12 cellular contexts compared by ENCODE assay signal in the genomic region with DNA sequence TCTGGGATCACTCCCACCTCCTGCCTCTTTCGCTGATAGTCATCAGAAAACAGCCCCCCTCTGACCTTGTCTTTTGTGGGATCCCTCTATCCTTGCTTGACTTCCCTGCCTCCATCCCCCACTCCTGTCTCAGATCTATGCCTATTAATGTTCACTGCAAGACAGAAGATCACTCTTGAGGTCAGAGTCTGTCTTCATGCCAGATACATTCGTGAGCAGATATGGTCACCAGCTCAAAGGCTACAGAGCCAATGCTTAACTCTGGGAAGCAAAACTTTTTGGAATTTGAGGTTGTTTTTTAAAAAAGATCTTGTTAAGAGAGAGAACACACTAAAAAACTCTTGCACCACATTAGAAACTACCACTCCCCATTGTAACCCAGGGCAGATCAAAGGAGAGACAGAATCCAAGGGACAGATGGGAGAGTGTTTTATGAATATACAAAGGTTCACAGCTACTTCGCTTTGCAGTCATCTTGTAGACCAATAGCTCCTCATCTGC. TPM values are rescaled to one million over a fixed set of nuclear protein-coding genes. Genes with fewer than 3 reads are reported as not detected.
DNase-seq lines count a peak whose midpoint lies in the region; ATAC-seq, FAIRE-seq and TF ChIP-seq lines count a peak whose summit lies in the region.
"Had no signal": no experiment of that assay in that cellular context is flagged by ENCODE, and none has a peak within 500 bp of the region (broad histone marks: within the 10 kb centered on the region; RNA-seq: fewer than 3 reads in every experiment).

No MANE protein-coding gene starts in this region.

- CTCF ChIA-PET in Caco-2 (lab: Charles Lee): interaction anchor here (1.0 kb wide), 1 partner anchor 42 kb away, joined by 3 read pairs; no protein-coding TSS in a partner anchor
- CTCF ChIA-PET in HEK293T (lab: Yijun Ruan, JAX): interaction anchor here (1.0 kb wide), 1 partner anchor 43 kb away, joined by 3 read pairs; no protein-coding TSS in a partner anchor

- intact Hi-C loops in Caco-2 (cut with micrococcal nuclease; ENCODE audit: unreplicated experiment): loop anchor here (5.0 kb wide), 1 partner anchor 41 kb away; no protein-coding TSS in a partner anchor
- intact Hi-C loops in heart right ventricle (cut with DNase I): loop anchor here in 1 of 10 donors (5.0 kb wide), 1 partner anchor 36 kb away; no protein-coding TSS in a partner anchor
- intact Hi-C loops in sigmoid colon (cut with DNase I): no loop called here

- H3K4me1 Mint-ChIP-seq in Caco-2 (ENCODE audit: low read depth, unreplicated experiment) (peaks cover 20% of the 10 kb centered on the region), astrocyte (ENCODE audit: low read depth, unreplicated experiment) (peaks cover 94% of the 10 kb centered on the region)

- H2AFZ ChIP-seq in astrocyte (ENCODE audit: low read depth, low read length): no peak overlapping the region

- WGBS in heart right ventricle, 2 donors: 33 to 36% methylated on average over 3 of the region's 3 CpGs
- 65 to 66% methylated on average over 3 of the region's 3 CpGs for WGBS in sigmoid colon, 2 donors

- H3K9me3 Mint-ChIP-seq in Caco-2 (ENCODE audit: unreplicated experiment) (no peaks in the 10 kb centered on the region), astrocyte (ENCODE audit: unreplicated experiment) (no peaks in the 10 kb centered on the region)

- H3K27ac ChIP-seq in astrocyte (ENCODE audit: low read depth, low read length) (peak overlapping the region; percentile 69), heart right ventricle (peak overlapping the region; percentile 46 to 100 (median 92)), sigmoid colon (peak overlapping the region; percentile 79 to 100 (median 98))

- no peaks in the 10 kb centered on the region for H3K27me3 ChIP-seq in Caco-2 (replicated peaks; ENCODE audit: control insufficient read depth, insufficient read depth, low read length)
- H3K27me3 ChIP-seq in astrocyte (ENCODE audit: insufficient read depth, low read length): no peaks in the 10 kb centered on the region
- H3K27me3 ChIP-seq in heart right ventricle: no peaks in the 10 kb centered on the region
- no peaks in the 10 kb centered on the region for H3K27me3 ChIP-seq in sigmoid colon

- TF ChIP-seq CTCF in Caco-2 (IDR thresholded peaks at IDR 0.05; ENCODE audit: insufficient read depth in 1 of 2, low read depth in 1 of 2, low read length in 1 of 2, severe bottlenecking in 1 of 2, unreplicated experiment in 1 of 2) (no peak), astrocyte (IDR thresholded peaks at IDR 0.05; ENCODE audit: insufficient read depth, low read depth, low read length) (no peak), heart right ventricle (IDR thresholded peaks at IDR 0.05) (no peak), sigmoid colon (IDR thresholded peaks at IDR 0.05) (no peak)

- H3K4me3 ChIP-seq in Caco-2 (ENCODE audit: low read depth, low read length) (no peak overlapping the region), astrocyte (ENCODE audit: insufficient read depth, low read depth, low read length) (no peak overlapping the region), heart right ventricle (peak overlapping the region in 5 of 10 donors; percentile 0 to 30 (median 16)), sigmoid colon (peak overlapping the region in 1 of 4 donors; percentile 4)

- POLR2A ChIA-PET in Caco-2 (lab: Charles Lee): no interaction called here
- POLR2A ChIA-PET in HEK293T (lab: Yijun Ruan, JAX): interaction anchor here (0.6 to 2.9 kb wide), 4 partner anchors 12 to 34 kb away, joined by 3 to 15 read pairs (median 4); no protein-coding TSS in a partner anchor

- H3K4me2 ChIP-seq in astrocyte (ENCODE audit: low read length): peak overlapping the region; percentile 79

- no peak for TF ChIP-seq EP300 in sigmoid colon (IDR thresholded peaks at IDR 0.05)

- H3K27me3 Mint-ChIP-seq in Caco-2 (ENCODE audit: insufficient read depth, unreplicated experiment): no peaks in the 10 kb centered on the region
- no peaks in the 10 kb centered on the region for H3K27me3 Mint-ChIP-seq in astrocyte (ENCODE audit: low read depth, unreplicated experiment)

- no peaks in the 10 kb centered on the region; the same call in 1 of the 2 replicates for H3K36me3 ChIP-seq in Caco-2 (ENCODE audit: control insufficient read depth, insufficient read depth, low read length)
- H3K36me3 ChIP-seq in astrocyte (ENCODE audit: insufficient read depth, low read length): peaks cover 45% of the 10 kb centered on the region
- H3K36me3 ChIP-seq in heart right ventricle: peaks cover 0 to 58% (median 3%) of the 10 kb centered on the region in 9 donors
- peaks cover 0 to 14% (median 2%) of the 10 kb centered on the region in 4 donors for H3K36me3 ChIP-seq in sigmoid colon

- H3K4me1 ChIP-seq in Caco-2 (peaks cover 49% of the 10 kb centered on the region), astrocyte (ENCODE audit: insufficient read depth, low read length) (peaks cover 74% of the 10 kb centered on the region), heart right ventricle (peaks cover 69 to 100% (median 99%) of the 10 kb centered on the region in 9 donors), sigmoid colon (peaks cover 0 to 100% (median 99%) of the 10 kb centered on the region in 4 donors)

- peak overlapping the region; percentile 62 for H3K9ac ChIP-seq in astrocyte (ENCODE audit: low read length)

- TSS peak; percentile 1 for BruUV-seq in Caco-2 (replicated peaks; lab: Mats Ljungman, UMichigan)

- H3K4me3 Mint-ChIP-seq in Caco-2 (ENCODE audit: unreplicated experiment): peak overlapping the region; percentile 38
- H3K4me3 Mint-ChIP-seq in astrocyte (ENCODE audit: unreplicated experiment): peak overlapping the region; percentile 25

- H3K79me2 ChIP-seq in astrocyte (ENCODE audit: insufficient read depth, low read length): peaks cover 100% of the 10 kb centered on the region

- peak in 2 of 8 donors; percentile 8 to 31 for ATAC-seq in heart right ventricle

- DNase-seq in Caco-2 (no peak), astrocyte (ENCODE audit: low read depth) (peak; percentile 72), heart right ventricle (no peak), sigmoid colon (peak; percentile 70), inferior parietal cortex (ENCODE audit: extremely low spot score) (no peak), HEK293T (ENCODE audit: extremely low spot score) (no peak)
- no peak for DNase-seq in stimulated activated naive CD4-positive, alpha-beta T cell (lab: John Stamatoyannopoulos, UW)
- no peak for DNase-seq in effector CD4-positive, alpha-beta T cell
- DNase-seq: DMS153, NCI-H510A had no signal

- no peaks in the 10 kb centered on the region for H3K9me3 ChIP-seq in Caco-2
- H3K9me3 ChIP-seq in astrocyte (ENCODE audit: insufficient read depth, low read depth, low read length): no peaks in the 10 kb centered on the region
- H3K9me3 ChIP-seq in heart right ventricle: no peaks in the 10 kb centered on the region
- no peaks in the 10 kb centered on the region for H3K9me3 ChIP-seq in sigmoid colon

- peak overlapping the region; percentile 71 for H3K27ac Mint-ChIP-seq in Caco-2 (ENCODE audit: unreplicated experiment)
- peak overlapping the region; percentile 70 for H3K27ac Mint-ChIP-seq in astrocyte (ENCODE audit: unreplicated experiment)

- FAIRE-seq in astrocyte (lab: Jason Lieb, UNC): peak; percentile 5
- FAIRE-seq: bronchial epithelial cell had no signal

- peaks cover 24% of the 10 kb centered on the region for H3K36me3 Mint-ChIP-seq in Caco-2 (ENCODE audit: insufficient read depth, unreplicated experiment)
- peaks cover 31% of the 10 kb centered on the region for H3K36me3 Mint-ChIP-seq in astrocyte (ENCODE audit: low read depth, unreplicated experiment)

- H4K20me1 ChIP-seq in astrocyte (ENCODE audit: insufficient read depth, low read length): peaks cover 98% of the 10 kb centered on the region

- TF ChIP-seq POLR2A in sigmoid colon (IDR thresholded peaks at IDR 0.05): peak in 1 of 2 donors; percentile 9

TF ChIP-seq in HEK293T, 16 proteins besides CTCF, POLR2A, EP300 and RAD21:
- TF ChIP-seq HDGF (IDR thresholded peaks at IDR 0.05; ENCODE audit: borderline replicate concordance) (no peak), ELF4 (IDR thresholded peaks at IDR 0.05) (no peak), BHLHE40 (IDR thresholded peaks at IDR 0.05; ENCODE audit: borderline replicate concordance) (no peak), NFRKB (IDR thresholded peaks at IDR 0.05) (no peak), ZNF384 (IDR thresholded peaks at IDR 0.05) (no peak), TARDBP (IDR thresholded peaks at IDR 0.05) (no peak), SP1 (IDR thresholded peaks at IDR 0.05) (no peak), CTBP1 (IDR thresholded peaks at IDR 0.05; ENCODE audit: borderline replicate concordance) (no peak), SUZ12 (IDR thresholded peaks at IDR 0.05) (no peak), ARNT (IDR thresholded peaks at IDR 0.05) (no peak)
- TF ChIP-seq, protein P1, sequence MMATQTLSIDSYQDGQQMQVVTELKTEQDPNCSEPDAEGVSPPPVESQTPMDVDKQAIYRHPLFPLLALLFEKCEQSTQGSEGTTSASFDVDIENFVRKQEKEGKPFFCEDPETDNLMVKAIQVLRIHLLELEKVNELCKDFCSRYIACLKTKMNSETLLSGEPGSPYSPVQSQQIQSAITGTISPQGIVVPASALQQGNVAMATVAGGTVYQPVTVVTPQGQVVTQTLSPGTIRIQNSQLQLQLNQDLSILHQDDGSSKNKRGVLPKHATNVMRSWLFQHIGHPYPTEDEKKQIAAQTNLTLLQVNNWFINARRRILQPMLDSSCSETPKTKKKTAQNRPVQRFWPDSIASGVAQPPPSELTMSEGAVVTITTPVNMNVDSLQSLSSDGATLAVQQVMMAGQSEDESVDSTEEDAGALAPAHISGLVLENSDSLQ (IDR thresholded peaks at IDR 0.05): no peak

RNA-seq across cellular contexts. Expression of gene A3GALT2, which starts 17.1 kb away (rescaled TPM):
- not detected in 2 replicates for total RNA-seq in Caco-2 (2022)
- total RNA-seq in astrocyte: not detected in 2 replicates
- under 1 TPM in 1 of 10 donors, not detected in 9; 0.25 TPM for total RNA-seq in heart right ventricle
- polyA plus RNA-seq in heart right ventricle: not detected
- not detected for total RNA-seq in sigmoid colon
- not detected for polyA plus RNA-seq in sigmoid colon
- total RNA-seq: bronchial epithelial cell, subcutaneous adipose tissue had no signal

Comparison
In these comparisons a context has a peak if more than half of its experiments do, and no peak if none do; other contexts are left out.
1. DNase-seq: peak in astrocyte (single experiment) and sigmoid colon (single experiment); none in Caco-2 (0 of 2), heart right ventricle (0 of 2), stimulated activated naive CD4-positive, alpha-beta T cell (0 of 6), inferior parietal cortex (single experiment), effector CD4-positive, alpha-beta T cell (single experiment) and HEK293T (single experiment).
2. Peak in every context shown above with its lines, with median percentiles within 50 percentile points of each other: H3K27ac ChIP-seq.